ENCODE assay signal across 11 cellular contexts in genomic region chr1:228014235-228014930, GRCh38. TPM values are rescaled to one million over a fixed set of nuclear protein-coding genes. Genes with fewer than 3 reads are reported as not detected.
DNase-seq lines count a peak whose midpoint lies in the region; ATAC-seq and TF ChIP-seq lines count a peak whose summit lies in the region.
"Had no signal": no experiment of that assay in that cellular context is flagged by ENCODE, and none has a peak within 500 bp of the region (broad histone marks: within the 10 kb centered on the region; RNA-seq: fewer than 3 reads in every experiment).

No MANE protein-coding gene starts in this region.

- peaks cover 0 to 6% of the 10 kb centered on the region in 2 experiments; a peak in 1 of 4 replicates for H3K4me1 ChIP-seq in SK-N-SH (ENCODE audit: control insufficient read depth in 1 of 2, insufficient read depth in 2 of 2, low read depth in 1 of 2, low read length in 1 of 2)
- no peaks in the 10 kb centered on the region for H3K4me1 ChIP-seq in heart left ventricle
- H3K4me1 ChIP-seq in spleen: peaks cover 0 to 10% (median 3%) of the 10 kb centered on the region in 6 donors

- no peaks in the 10 kb centered on the region for H3F3A ChIP-seq in SK-N-SH (replicated peaks; ENCODE audit: insufficient read depth)

- TF ChIP-seq EP300 in SK-N-SH (IDR thresholded peaks at IDR 0.05; ENCODE audit: borderline replicate concordance in 1 of 2, low read depth in 1 of 2, low read length in 1 of 2): no peak

- no peak overlapping the region for H2AFZ ChIP-seq in SK-N-SH (ENCODE audit: low read depth)

- no peaks in the 10 kb centered on the region for H3K9me2 ChIP-seq in SK-N-SH

- H3K4me2 ChIP-seq in SK-N-SH: no peak overlapping the region

- POLR2A ChIA-PET in SK-N-SH (lab: Yijun Ruan, JAX): no interaction called here
- POLR2A ChIA-PET in RWPE1 (lab: Yijun Ruan, JAX; ENCODE audit: low non-redundant PET): no interaction called here

- no peak overlapping the region for H3K27ac ChIP-seq in SK-N-SH (ENCODE audit: low read depth in 2 of 2, low read length in 1 of 2)
- peak overlapping the region; percentile 95 for H3K27ac ChIP-seq in RWPE1
- no peak overlapping the region for H3K27ac ChIP-seq in heart left ventricle
- H3K27ac ChIP-seq in spleen: no peak overlapping the region

- intact Hi-C loops in heart left ventricle (cut with DNase I): no loop called here
- intact Hi-C loops in spleen (cut with DNase I; ENCODE audit: low total_unique reads): no loop called here

- CTCF ChIA-PET in SK-N-SH (lab: Yijun Ruan, JAX) (no interaction called here), RWPE1 (lab: Yijun Ruan, JAX) (interaction anchor here (0.6 kb wide), 1 partner anchor 219 kb away, joined by 4 read pairs; no protein-coding TSS in a partner anchor)

- H3K4me3 ChIP-seq in SK-N-SH (ENCODE audit: low read depth in 2 of 2, low read length in 1 of 2): no peak overlapping the region
- no peak overlapping the region for H3K4me3 ChIP-seq in heart left ventricle
- H3K4me3 ChIP-seq in spleen: no peak overlapping the region

- ATAC-seq in SK-N-SH treated with all-trans-retinoic acid at 6 μM for 48 hours (no peak), heart left ventricle (no peak), GM18511 (IDR thresholded peaks at IDR 0.05; ENCODE audit: unreplicated experiment) (no peak)

- no peaks in the 10 kb centered on the region for H4K20me1 ChIP-seq in SK-N-SH (ENCODE audit: insufficient read depth)

- no peak overlapping the region for H3K9ac ChIP-seq in SK-N-SH

- DNase-seq in SK-N-SH: peak; percentile 75
- DNase-seq in RWPE1 (ENCODE audit: low spot score): peak; percentile 77
- peak in 3 of 5 donors; percentile 1 to 66 (median 44) for DNase-seq in heart left ventricle
- peak; percentile 67 for DNase-seq in spleen
- no peak for DNase-seq in stimulated activated CD4-positive, alpha-beta T cell treated with anti-CD3 and anti-CD28 coated beads, Interleukin-4, amount 100 ng/mL, for 24 hours
- no peak for DNase-seq in NOMO-1 treated with dmso at 0.1 percent for 144 hours (lab: John Stamatoyannopoulos, UW; ENCODE audit: unreplicated experiment)
- DNase-seq: activated CD4-positive, alpha-beta T cell treated with anti-CD3 and anti-CD28 coated beads for 48 hours had no signal

- TF ChIP-seq CTCF in SK-N-SH (IDR thresholded peaks at IDR 0.05) (no peak), RWPE1 (conservative IDR thresholded peaks at IDR 0.05; ENCODE audit: low read depth) (no peak), heart left ventricle (IDR thresholded peaks at IDR 0.05) (no peak), spleen (IDR thresholded peaks at IDR 0.05 in 8 of 11, conservative IDR thresholded peaks at IDR 0.05 in 3 of 11) (no peak)

- TF ChIP-seq POLR2A in heart left ventricle (IDR thresholded peaks at IDR 0.05) (no peak), spleen (IDR thresholded peaks at IDR 0.05) (no peak)

- H3K79me2 ChIP-seq in SK-N-SH (ENCODE audit: insufficient read depth): no peaks in the 10 kb centered on the region

- H3K36me3 ChIP-seq in SK-N-SH (replicated peaks in 1 of 2; ENCODE audit: control insufficient read depth in 1 of 2, insufficient read depth in 2 of 2, low read length in 1 of 2) (no peaks in the 10 kb centered on the region), heart left ventricle (no peaks in the 10 kb centered on the region), spleen (no peaks in the 10 kb centered on the region)

- H3K9me3 ChIP-seq in SK-N-SH: no peaks in the 10 kb centered on the region
- H3K9me3 ChIP-seq in heart left ventricle: no peaks in the 10 kb centered on the region
- H3K9me3 ChIP-seq in spleen: no peaks in the 10 kb centered on the region

- no peak for TF ChIP-seq RAD21 in SK-N-SH (IDR thresholded peaks at IDR 0.05; ENCODE audit: low read length)

- H3K27me3 ChIP-seq in SK-N-SH (ENCODE audit: insufficient read depth) (peaks cover 1% of the 10 kb centered on the region; the same call in 1 of the 2 replicates), heart left ventricle (peaks cover 2 to 37% (median 6%) of the 10 kb centered on the region in 9 donors), spleen (replicated peaks in 1 of 7) (peaks cover 0 to 41% (median 10%) of the 10 kb centered on the region in 7 donors)

- 39% methylated on average over 8 of the region's 18 CpGs for WGBS in SK-N-SH (ENCODE audit: low lambda C conversion rate)
- 63 to 67% (median 65%) methylated on average over 17 to 18 of the region's 18 CpGs for WGBS in heart left ventricle, 4 donors
- 52 to 77% (median 62%) methylated on average over 16 to 18 of the region's 18 CpGs for WGBS in spleen, 5 donors

TF ChIP-seq in SK-N-SH, 30 proteins besides CTCF, POLR2A, EP300 and RAD21 (continues in another document):
- TF ChIP-seq MAX (IDR thresholded peaks at IDR 0.05; ENCODE audit: low read depth): no peak
- no peak for TF ChIP-seq NFIC (IDR thresholded peaks at IDR 0.05; ENCODE audit: borderline replicate concordance)
- TF ChIP-seq JUND (IDR thresholded peaks at IDR 0.05): no peak
- TF ChIP-seq MXI1 (IDR thresholded peaks at IDR 0.05; ENCODE audit: low read depth, low read length): no peak
- no peak for TF ChIP-seq GATA2 (CRISPR knock-in tag; IDR thresholded peaks at IDR 0.05)
- no peak for TF ChIP-seq ELF1 (IDR thresholded peaks at IDR 0.05)
- no peak for TF ChIP-seq PBX3 (IDR thresholded peaks at IDR 0.05)
- no peak for TF ChIP-seq NRF1 (IDR thresholded peaks at IDR 0.05; ENCODE audit: low read depth, low read length)
- TF ChIP-seq TEAD4 (IDR thresholded peaks at IDR 0.05; ENCODE audit: borderline replicate concordance, insufficient read depth): no peak
- TF ChIP-seq SMC3 (IDR thresholded peaks at IDR 0.05; ENCODE audit: low read depth, low read length): no peak
- TF ChIP-seq YY1 (IDR thresholded peaks at IDR 0.05; ENCODE audit: low read depth): no peak

TF ChIP-seq in SK-N-SH treated with all-trans-retinoic acid at 6 μM for 48 hours, 23 proteins besides CTCF, POLR2A, EP300 and RAD21:
- TF ChIP-seq TCF4 (CRISPR knock-in tag; IDR thresholded peaks at IDR 0.05; ENCODE audit: borderline replicate concordance) (no peak), RARB (CRISPR knock-in tag; IDR thresholded peaks at IDR 0.05) (no peak), ZNF565 (CRISPR knock-in tag; conservative IDR thresholded peaks at IDR 0.05; ENCODE audit: low read depth) (no peak), ARNTL (CRISPR knock-in tag; IDR thresholded peaks at IDR 0.05; ENCODE audit: borderline replicate concordance, low read depth) (no peak)

RNA-seq across cellular contexts. Expression of gene WNT3A, which starts 7.6 kb away (rescaled TPM):
- polyA plus RNA-seq in SK-N-SH (2012; rRNA removed): not detected in 2 replicates
- not detected in 2 replicates for polyA plus RNA-seq in SK-N-SH (2012; cell fraction: cytosol; rRNA removed)
- polyA plus RNA-seq in SK-N-SH (2012; cell fraction: nucleus; rRNA removed): not detected in 2 replicates
- not detected for total RNA-seq in heart left ventricle
- polyA plus RNA-seq in heart left ventricle: not detected
- total RNA-seq in spleen: not detected
- polyA plus RNA-seq in spleen: not detected
- total RNA-seq: kidney epithelial cell, SK-MEL-5 had no signal

Comparison
In these comparisons a context has a peak if more than half of its experiments do, and no peak if none do; other contexts are left out.
1. DNase-seq: peak in SK-N-SH (single experiment), RWPE1 (single experiment), heart left ventricle (3 of 5) and spleen (single experiment); none in stimulated activated CD4-positive, alpha-beta T cell treated with anti-CD3 and anti-CD28 coated beads, Interleukin-4, amount 100 ng/mL, for 24 hours (single experiment) and NOMO-1 treated with dmso at 0.1 percent for 144 hours (single experiment).